Comparison of ENCODE assay signal across 1 cellular context in the genomic region with DNA sequence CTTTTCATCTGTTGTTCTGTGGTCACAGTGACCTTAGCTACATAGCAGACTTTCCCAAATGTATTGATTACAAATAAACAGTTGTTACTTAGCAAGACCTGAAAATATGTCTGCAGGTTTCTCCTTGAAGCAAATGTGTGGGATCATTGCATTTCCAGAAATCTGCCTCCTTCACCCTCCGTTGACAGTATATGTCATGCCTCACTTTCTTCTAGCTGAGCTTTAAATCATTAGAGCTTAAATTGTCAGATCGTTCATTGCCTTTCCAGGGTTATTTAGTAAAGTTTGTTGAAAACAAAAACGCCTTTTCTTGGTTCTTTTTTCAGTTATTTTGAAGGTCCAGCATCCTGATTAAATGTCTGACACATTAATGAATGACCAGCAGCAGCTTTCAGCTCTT.
TF ChIP-seq lines count a peak whose summit lies in the region.

No MANE protein-coding gene starts in this region.

TF ChIP-seq in K562, 482 proteins besides CTCF, POLR2A, EP300 and RAD21 (continued from another document):
- no peak for TF ChIP-seq STAT5A (IDR thresholded peaks at IDR 0.05; ENCODE audit: borderline replicate concordance, low read length)
- TF ChIP-seq, protein P1, sequence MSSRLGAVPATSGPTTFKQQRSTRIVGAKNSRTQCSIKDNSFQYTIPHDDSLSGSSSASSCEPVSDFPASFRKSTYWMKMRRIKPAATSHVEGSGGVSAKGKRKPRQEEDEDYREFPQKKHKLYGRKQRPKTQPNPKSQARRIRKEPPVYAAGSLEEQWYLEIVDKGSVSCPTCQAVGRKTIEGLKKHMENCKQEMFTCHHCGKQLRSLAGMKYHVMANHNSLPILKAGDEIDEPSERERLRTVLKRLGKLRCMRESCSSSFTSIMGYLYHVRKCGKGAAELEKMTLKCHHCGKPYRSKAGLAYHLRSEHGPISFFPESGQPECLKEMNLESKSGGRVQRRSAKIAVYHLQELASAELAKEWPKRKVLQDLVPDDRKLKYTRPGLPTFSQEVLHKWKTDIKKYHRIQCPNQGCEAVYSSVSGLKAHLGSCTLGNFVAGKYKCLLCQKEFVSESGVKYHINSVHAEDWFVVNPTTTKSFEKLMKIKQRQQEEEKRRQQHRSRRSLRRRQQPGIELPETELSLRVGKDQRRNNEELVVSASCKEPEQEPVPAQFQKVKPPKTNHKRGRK (tag; IDR thresholded peaks at IDR 0.05): no peak
- no peak for TF ChIP-seq STAG1 (CRISPR knock-in tag; IDR thresholded peaks at IDR 0.05; ENCODE audit: borderline replicate concordance)
- no peak for TF ChIP-seq ZNF318 (IDR thresholded peaks at IDR 0.05; ENCODE audit: borderline replicate concordance in 1 of 2, low read depth in 1 of 2)
- TF ChIP-seq ATF1 (CRISPR knock-in tag; IDR thresholded peaks at IDR 0.05): no peak
- TF ChIP-seq ATF1 (tag; IDR thresholded peaks at IDR 0.05): no peak
- no peak for TF ChIP-seq KDM2B (CRISPR knock-in tag; IDR thresholded peaks at IDR 0.05)
- no peak for TF ChIP-seq RNF219 (CRISPR knock-in tag; IDR thresholded peaks at IDR 0.05)
- TF ChIP-seq E2F4 (CRISPR knock-in tag; IDR thresholded peaks at IDR 0.05; ENCODE audit: low read depth): no peak
- no peak for TF ChIP-seq MIER1 (IDR thresholded peaks at IDR 0.05; ENCODE audit: low read depth)
- TF ChIP-seq ILF3 (IDR thresholded peaks at IDR 0.05; ENCODE audit: borderline replicate concordance): no peak
- TF ChIP-seq NFYB (IDR thresholded peaks at IDR 0.05; ENCODE audit: extremely low read depth, insufficient read length): no peak
- no peak for TF ChIP-seq E4F1 (CRISPR knock-in tag; IDR thresholded peaks at IDR 0.05; ENCODE audit: borderline replicate concordance)
- TF ChIP-seq PYGO2 (tag; IDR thresholded peaks at IDR 0.05): no peak
- TF ChIP-seq, protein P2, sequence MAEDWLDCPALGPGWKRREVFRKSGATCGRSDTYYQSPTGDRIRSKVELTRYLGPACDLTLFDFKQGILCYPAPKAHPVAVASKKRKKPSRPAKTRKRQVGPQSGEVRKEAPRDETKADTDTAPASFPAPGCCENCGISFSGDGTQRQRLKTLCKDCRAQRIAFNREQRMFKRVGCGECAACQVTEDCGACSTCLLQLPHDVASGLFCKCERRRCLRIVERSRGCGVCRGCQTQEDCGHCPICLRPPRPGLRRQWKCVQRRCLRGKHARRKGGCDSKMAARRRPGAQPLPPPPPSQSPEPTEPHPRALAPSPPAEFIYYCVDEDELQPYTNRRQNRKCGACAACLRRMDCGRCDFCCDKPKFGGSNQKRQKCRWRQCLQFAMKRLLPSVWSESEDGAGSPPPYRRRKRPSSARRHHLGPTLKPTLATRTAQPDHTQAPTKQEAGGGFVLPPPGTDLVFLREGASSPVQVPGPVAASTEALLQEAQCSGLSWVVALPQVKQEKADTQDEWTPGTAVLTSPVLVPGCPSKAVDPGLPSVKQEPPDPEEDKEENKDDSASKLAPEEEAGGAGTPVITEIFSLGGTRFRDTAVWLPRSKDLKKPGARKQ (CRISPR knock-in tag; IDR thresholded peaks at IDR 0.05): no peak
- no peak for TF ChIP-seq ZNF511 (CRISPR knock-in tag; IDR thresholded peaks at IDR 0.05)
- TF ChIP-seq PHF21A (IDR thresholded peaks at IDR 0.05; ENCODE audit: borderline replicate concordance, low read depth): no peak
- TF ChIP-seq NR2C1 (IDR thresholded peaks at IDR 0.05): no peak
- TF ChIP-seq NR2C1 (tag; IDR thresholded peaks at IDR 0.05): no peak
- TF ChIP-seq KDM4B (IDR thresholded peaks at IDR 0.05; ENCODE audit: borderline replicate concordance in 2 of 2, low read depth in 1 of 2): no peak
- no peak for TF ChIP-seq FOSL1 (tag; conservative IDR thresholded peaks at IDR 0.05)
- TF ChIP-seq NFE2L1 (tag; IDR thresholded peaks at IDR 0.05; ENCODE audit: borderline replicate concordance, low read depth): no peak
